Comparison of ENCODE assay signal across 1 cellular context in genomic region chr3:186700267-186700666, GRCh38.
TF ChIP-seq lines count a peak whose summit lies in the region.

No MANE protein-coding gene starts in this region.

TF ChIP-seq in K562, 482 proteins besides CTCF, POLR2A, EP300 and RAD21 (continued from another document and continues in another):
- TF ChIP-seq CREB3 (tag; conservative IDR thresholded peaks at IDR 0.05; ENCODE audit: low read depth) (no peak), WHSC1 (IDR thresholded peaks at IDR 0.05; ENCODE audit: low read length) (no peak), CBFA2T3 (IDR thresholded peaks at IDR 0.05) (peak; percentile 97), TRIM24 (IDR thresholded peaks at IDR 0.05) (peak; percentile 87), ZFX (CRISPR knock-in tag; IDR thresholded peaks at IDR 0.05) (peak; percentile 70), RBM15 (IDR thresholded peaks at IDR 0.05; ENCODE audit: insufficient read depth, low read length) (no peak), ARID1B (IDR thresholded peaks at IDR 0.05) (peak; percentile 97), KAT7 (CRISPR knock-in tag; IDR thresholded peaks at IDR 0.05; ENCODE audit: borderline replicate concordance) (no peak), ZBTB34 (CRISPR knock-in tag; IDR thresholded peaks at IDR 0.05) (no peak), ESRRA (IDR thresholded peaks at IDR 0.05; ENCODE audit: borderline replicate concordance, low read depth) (0 out of 2 replicates have a peak, but pooled peaks have one; percentile 30), ZNF584 (CRISPR knock-in tag; IDR thresholded peaks at IDR 0.05; ENCODE audit: low read depth) (no peak), ZNF316 (IDR thresholded peaks at IDR 0.05) (peak; percentile 100), MAFK (IDR thresholded peaks at IDR 0.05; ENCODE audit: low read length) (peak; percentile 97), JUN (IDR thresholded peaks at IDR 0.05; ENCODE audit: borderline replicate concordance, low read depth, low read length) (peak; percentile 36; the same call in 1 of the 2 replicates), JUN (CRISPR knock-in tag; IDR thresholded peaks at IDR 0.05; ENCODE audit: borderline replicate concordance) (no peak), FOXP4 (CRISPR knock-in tag; IDR thresholded peaks at IDR 0.05; ENCODE audit: borderline replicate concordance) (no peak), POU5F1 (IDR thresholded peaks at IDR 0.05; ENCODE audit: borderline replicate concordance, low read depth, low read length, partially characterized antibody) (no peak), ZNF41 (CRISPR knock-in tag; conservative IDR thresholded peaks at IDR 0.05) (no peak), E2F3 (CRISPR knock-in tag; IDR thresholded peaks at IDR 0.05) (no peak), SRSF9 (IDR thresholded peaks at IDR 0.05; ENCODE audit: borderline replicate concordance, low read depth, low read length) (no peak), NKRF (IDR thresholded peaks at IDR 0.05; ENCODE audit: borderline replicate concordance) (no peak), CHAMP1 (IDR thresholded peaks at IDR 0.05) (no peak), ATF2 (CRISPR knock-in tag; IDR thresholded peaks at IDR 0.05) (no peak), ZNF398 (CRISPR knock-in tag; IDR thresholded peaks at IDR 0.05) (no peak), ZNF609 (CRISPR knock-in tag; IDR thresholded peaks at IDR 0.05; ENCODE audit: borderline replicate concordance) (no peak), NFIX (CRISPR knock-in tag; IDR thresholded peaks at IDR 0.05; ENCODE audit: low read depth) (no peak), NUFIP1 (IDR thresholded peaks at IDR 0.05; ENCODE audit: partially characterized antibody) (no peak), CEBPZ (IDR thresholded peaks at IDR 0.05; ENCODE audit: borderline replicate concordance, low read depth, low read length) (no peak), RBBP5 (IDR thresholded peaks at IDR 0.05; ENCODE audit: borderline replicate concordance, insufficient read depth, low read length, poor library complexity, severe bottlenecking) (peak; percentile 50), PHF20 (IDR thresholded peaks at IDR 0.05; ENCODE audit: partially characterized antibody) (no peak), STAT5A (IDR thresholded peaks at IDR 0.05; ENCODE audit: borderline replicate concordance, low read length) (peak; percentile 39; the same call in 1 of the 2 replicates), ZFPM2 (CRISPR knock-in tag; IDR thresholded peaks at IDR 0.05) (no peak), ZBTB2 (IDR thresholded peaks at IDR 0.05) (0 out of 2 replicates have a peak, but pooled peaks have one; percentile 50), ETV5 (CRISPR knock-in tag; IDR thresholded peaks at IDR 0.05; ENCODE audit: low read depth) (peak; percentile 17; the same call in 1 of the 2 replicates)
